Comparison of ENCODE assay signal across 8 cellular contexts in the genomic region with DNA sequence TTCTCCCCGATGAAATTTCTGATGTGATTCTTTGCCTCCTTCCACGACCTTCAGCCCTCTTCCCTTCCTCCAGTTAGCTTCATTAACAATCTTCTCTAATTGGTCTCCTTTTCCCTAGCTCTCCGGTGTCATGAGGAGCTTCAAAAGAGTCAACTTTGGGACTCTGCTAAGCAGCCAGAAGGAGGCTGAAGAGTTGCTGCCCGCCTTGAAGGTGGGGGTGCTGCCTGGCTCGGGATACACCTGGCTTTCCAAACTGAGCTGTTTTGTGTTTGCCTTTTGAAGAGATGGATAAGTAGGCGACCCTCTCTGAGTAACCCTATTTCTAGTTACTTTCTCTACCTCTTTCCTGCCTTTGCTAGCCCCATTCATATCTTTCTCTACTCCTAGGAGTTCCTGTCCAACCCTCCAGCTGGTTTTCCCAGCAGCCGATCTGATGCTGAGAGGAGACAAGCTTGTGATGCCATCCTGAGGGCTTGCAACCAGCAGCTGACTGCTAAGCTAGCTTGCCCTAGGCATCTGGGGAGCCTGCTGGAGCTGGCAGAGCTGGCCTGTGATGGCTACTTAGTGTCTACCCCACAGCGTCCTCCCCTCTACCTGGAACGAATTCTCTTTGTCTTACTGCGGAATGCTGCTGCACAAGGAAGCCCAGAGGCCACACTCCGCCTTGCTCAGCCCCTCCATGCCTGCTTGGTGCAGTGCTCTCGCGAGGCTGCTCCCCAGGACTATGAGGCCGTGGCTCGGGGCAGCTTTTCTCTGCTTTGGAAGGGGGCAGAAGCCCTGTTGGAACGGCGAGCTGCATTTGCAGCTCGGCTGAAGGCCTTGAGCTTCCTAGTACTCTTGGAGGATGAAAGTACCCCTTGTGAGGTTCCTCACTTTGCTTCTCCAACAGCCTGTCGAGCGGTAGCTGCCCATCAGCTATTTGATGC. TPM values are rescaled to one million over a fixed set of nuclear protein-coding genes. Genes with fewer than 3 reads are reported as not detected.
DNase-seq lines count a peak whose midpoint lies in the region; ATAC-seq and TF ChIP-seq lines count a peak whose summit lies in the region.

No MANE protein-coding gene starts in this region.

- peak overlapping the region; percentile 97 for H3K27ac Mint-ChIP-seq in activated naive CD8-positive, alpha-beta T cell treated with anti-CD3 and anti-CD28 coated beads, Interleukin-2, amount 10 ng/mL, durations not matched to agents 7 days and 5 days

- no peaks in the 10 kb centered on the region for H3K4me1 ChIP-seq in right lobe of liver

- intact Hi-C loops in right lobe of liver (cut with DNase I): no loop called here
- intact Hi-C loops in posterior vena cava (cut with DNase I): no loop called here

- DNase-seq in ACHN: peak; percentile 19
- peak; percentile 12 for DNase-seq in HCEC 1CT
- no peak for DNase-seq in activated naive CD8-positive, alpha-beta T cell treated with anti-CD3 and anti-CD28 coated beads, Interleukin-2, amount 10 ng/mL, durations not matched to agents 7 days and 5 days
- no peak for DNase-seq in right lobe of liver
- no peak for DNase-seq in HEK293T (ENCODE audit: extremely low spot score)
- no peak for DNase-seq in posterior vena cava (ENCODE audit: low spot score)

- no peak for TF ChIP-seq POLR2A in right lobe of liver (IDR thresholded peaks at IDR 0.05)

- no peak overlapping the region for H3K27ac ChIP-seq in right lobe of liver

- TF ChIP-seq CTCF in right lobe of liver (IDR thresholded peaks at IDR 0.05): no peak

- peak overlapping the region; percentile 52 to 64 (median 57) for H3K4me3 ChIP-seq in right lobe of liver

- H3K36me3 ChIP-seq in right lobe of liver: no peaks in the 10 kb centered on the region

- peaks cover 41% of the 10 kb centered on the region for H3K4me1 Mint-ChIP-seq in activated naive CD8-positive, alpha-beta T cell treated with anti-CD3 and anti-CD28 coated beads, Interleukin-2, amount 10 ng/mL, durations not matched to agents 7 days and 5 days

- WGBS in right lobe of liver (ENCODE audit: insufficient coverage, low coverage, low lambda C conversion rate, missing lambda C conversion rate): 58% methylated on average over 17 of the region's 20 CpGs

- peak overlapping the region; percentile 99 for H3K4me3 Mint-ChIP-seq in activated naive CD8-positive, alpha-beta T cell treated with anti-CD3 and anti-CD28 coated beads, Interleukin-2, amount 10 ng/mL, durations not matched to agents 7 days and 5 days

- H3K36me3 Mint-ChIP-seq in activated naive CD8-positive, alpha-beta T cell treated with anti-CD3 and anti-CD28 coated beads, Interleukin-2, amount 10 ng/mL, durations not matched to agents 7 days and 5 days: peaks cover 38% of the 10 kb centered on the region

- H3K9me3 Mint-ChIP-seq in activated naive CD8-positive, alpha-beta T cell treated with anti-CD3 and anti-CD28 coated beads, Interleukin-2, amount 10 ng/mL, durations not matched to agents 7 days and 5 days: no peaks in the 10 kb centered on the region

- CTCF ChIA-PET in HEK293T (lab: Yijun Ruan, JAX): interaction anchor here (1.2 to 6.1 kb wide), 3 partner anchors 10 to 55 kb away, joined by 3 to 70 read pairs (median 5); a partner anchor contains a TSS

- no peaks in the 10 kb centered on the region for H3K27me3 ChIP-seq in right lobe of liver

- POLR2A ChIA-PET in activated naive CD8-positive, alpha-beta T cell treated with anti-CD3 and anti-CD28 coated beads, Interleukin-2, amount 10 ng/mL, durations not matched to agents 7 days and 5 days (lab: Charles Lee): interaction anchor here (0.5 to 5.2 kb wide), 27 partner anchors 8 to 263 kb away, joined by 3 to 48 read pairs (median 6); a partner anchor contains a TSS
- POLR2A ChIA-PET in HEK293T (lab: Yijun Ruan, JAX): interaction anchor here (0.8 to 3.4 kb wide), 18 partner anchors 10 to 190 kb away, joined by 3 to 20 read pairs (median 6); a partner anchor contains a TSS

- no peaks in the 10 kb centered on the region for H3K27me3 Mint-ChIP-seq in activated naive CD8-positive, alpha-beta T cell treated with anti-CD3 and anti-CD28 coated beads, Interleukin-2, amount 10 ng/mL, durations not matched to agents 7 days and 5 days

- no peak for ATAC-seq in activated naive CD8-positive, alpha-beta T cell treated with anti-CD3 and anti-CD28 coated beads, Interleukin-2, amount 10 ng/mL, durations not matched to agents 7 days and 5 days (ENCODE audit: low read depth)
- ATAC-seq in right lobe of liver: no peak
- ATAC-seq in HG02840 (IDR thresholded peaks at IDR 0.05; ENCODE audit: low FRiP score, unreplicated experiment): no peak
- ATAC-seq in GM21390 (IDR thresholded peaks at IDR 0.05; ENCODE audit: unreplicated experiment): no peak

- in situ Hi-C loops in ACHN (cut with HindIII; ENCODE audit: low pct_ligation_motif_present, low pct_unique_long_range_greater_than_20kb, low sequenced_read_pairs): no loop called here

- no peaks in the 10 kb centered on the region for H3K9me3 ChIP-seq in right lobe of liver

TF ChIP-seq in HEK293T, 16 proteins besides CTCF, POLR2A, EP300 and RAD21:
- no peak for TF ChIP-seq FOXM1 (IDR thresholded peaks at IDR 0.05; ENCODE audit: borderline replicate concordance)
- TF ChIP-seq ZNF384 (IDR thresholded peaks at IDR 0.05): no peak
- no peak for TF ChIP-seq TARDBP (IDR thresholded peaks at IDR 0.05)
- no peak for TF ChIP-seq HDGF (IDR thresholded peaks at IDR 0.05; ENCODE audit: borderline replicate concordance)
- no peak for TF ChIP-seq LEF1 (IDR thresholded peaks at IDR 0.05; ENCODE audit: borderline replicate concordance)
- TF ChIP-seq FOXA1 (IDR thresholded peaks at IDR 0.05): no peak
- TF ChIP-seq SP1 (IDR thresholded peaks at IDR 0.05): no peak
- no peak for TF ChIP-seq BHLHE40 (IDR thresholded peaks at IDR 0.05; ENCODE audit: borderline replicate concordance)
- TF ChIP-seq NFRKB (IDR thresholded peaks at IDR 0.05): no peak
- no peak for TF ChIP-seq ARNT (IDR thresholded peaks at IDR 0.05)
- TF ChIP-seq ELF4 (IDR thresholded peaks at IDR 0.05): no peak
- TF ChIP-seq, protein P1, sequence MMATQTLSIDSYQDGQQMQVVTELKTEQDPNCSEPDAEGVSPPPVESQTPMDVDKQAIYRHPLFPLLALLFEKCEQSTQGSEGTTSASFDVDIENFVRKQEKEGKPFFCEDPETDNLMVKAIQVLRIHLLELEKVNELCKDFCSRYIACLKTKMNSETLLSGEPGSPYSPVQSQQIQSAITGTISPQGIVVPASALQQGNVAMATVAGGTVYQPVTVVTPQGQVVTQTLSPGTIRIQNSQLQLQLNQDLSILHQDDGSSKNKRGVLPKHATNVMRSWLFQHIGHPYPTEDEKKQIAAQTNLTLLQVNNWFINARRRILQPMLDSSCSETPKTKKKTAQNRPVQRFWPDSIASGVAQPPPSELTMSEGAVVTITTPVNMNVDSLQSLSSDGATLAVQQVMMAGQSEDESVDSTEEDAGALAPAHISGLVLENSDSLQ (IDR thresholded peaks at IDR 0.05): no peak
- TF ChIP-seq SUZ12 (IDR thresholded peaks at IDR 0.05): no peak
- no peak for TF ChIP-seq CTBP1 (IDR thresholded peaks at IDR 0.05; ENCODE audit: borderline replicate concordance)
- no peak for TF ChIP-seq FOXK2 (IDR thresholded peaks at IDR 0.05)

RNA-seq across cellular contexts. Expression of a gene that starts 0.8 kb away (rescaled TPM):
- total RNA-seq in activated naive CD8-positive, alpha-beta T cell treated with anti-CD3 and anti-CD28 coated beads, Interleukin-2, amount 10 ng/mL, durations not matched to agents 7 days and 5 days: 10 to 100 TPM; 90.5 to 91.0 TPM
- total RNA-seq in right lobe of liver (10 to 100 TPM in 2 of 6 experiments, 1 to 10 TPM in 3, under 1 TPM in 1; 0.04 to 15.0 (median 4.5) TPM), posterior vena cava (1 to 10 TPM in 1 of 2 donors, under 1 TPM in 1; 0.62 to 1.0 TPM)

RNA-seq across cellular contexts. Expression of a gene that starts 26.4 kb away (rescaled TPM):
- total RNA-seq in activated naive CD8-positive, alpha-beta T cell treated with anti-CD3 and anti-CD28 coated beads, Interleukin-2, amount 10 ng/mL, durations not matched to agents 7 days and 5 days: 100 to 1,000 TPM; 388 to 425 TPM
- total RNA-seq in right lobe of liver (100 to 1,000 TPM; 122 to 170 (median 146) TPM), posterior vena cava (100 to 1,000 TPM; 473 to 486 TPM)

RNA-seq across cellular contexts. Expression of a gene that starts 30.6 kb away (rescaled TPM):
- 10 to 100 TPM; 44.8 to 51.2 TPM for total RNA-seq in activated naive CD8-positive, alpha-beta T cell treated with anti-CD3 and anti-CD28 coated beads, Interleukin-2, amount 10 ng/mL, durations not matched to agents 7 days and 5 days
- total RNA-seq in right lobe of liver (10 to 100 TPM; 17.6 to 27.1 (median 20.8) TPM), posterior vena cava (10 to 100 TPM; 35.6 to 37.8 TPM)

RNA-seq across cellular contexts. Expression of a gene that starts 36.9 kb away (rescaled TPM):
- 10 to 100 TPM; 38.1 to 40.3 TPM for total RNA-seq in activated naive CD8-positive, alpha-beta T cell treated with anti-CD3 and anti-CD28 coated beads, Interleukin-2, amount 10 ng/mL, durations not matched to agents 7 days and 5 days
- total RNA-seq in right lobe of liver (1 to 10 TPM; 1.9 to 2.4 (median 2.1) TPM), posterior vena cava (10 to 100 TPM; 33.4 to 38.1 TPM)

RNA-seq across cellular contexts. Expression of a gene that starts 52.5 kb away (rescaled TPM):
- total RNA-seq in activated naive CD8-positive, alpha-beta T cell treated with anti-CD3 and anti-CD28 coated beads, Interleukin-2, amount 10 ng/mL, durations not matched to agents 7 days and 5 days: 10 to 100 TPM; 65.0 to 67.0 TPM
- 10 to 100 TPM; 22.0 to 29.1 (median 26.7) TPM for total RNA-seq in right lobe of liver
- total RNA-seq in posterior vena cava: 10 to 100 TPM; 29.5 to 35.3 TPM

Comparison
In these comparisons a context has a peak if more than half of its experiments do, and no peak if none do; other contexts are left out.
1. DNase-seq: peak in ACHN (single experiment) and HCEC 1CT (single experiment); none in activated naive CD8-positive, alpha-beta T cell treated with anti-CD3 and anti-CD28 coated beads, Interleukin-2, amount 10 ng/mL, durations not matched to agents 7 days and 5 days (single experiment), right lobe of liver (0 of 3), HEK293T (single experiment) and posterior vena cava (single experiment).
2. RNA of a gene that starts 0.8 kb away (total RNA-seq): 90.5 to 91.0 TPM in activated naive CD8-positive, alpha-beta T cell treated with anti-CD3 and anti-CD28 coated beads, Interleukin-2, amount 10 ng/mL, durations not matched to agents 7 days and 5 days; 0.04 to 15.0 TPM in right lobe of liver and 0.62 to 1.0 TPM in posterior vena cava; every median in the first group is over 4 times any median in the second.